In genomic region chr1:25876693-25877077, GRCh38 we compare ENCODE assay signal across 16 cellular contexts. TPM values are rescaled to one million over a fixed set of nuclear protein-coding genes. Genes with fewer than 3 reads are reported as not detected.
DNase-seq lines count a peak whose midpoint lies in the region; ATAC-seq, FAIRE-seq and TF ChIP-seq lines count a peak whose summit lies in the region.
"Had no signal": no experiment of that assay in that cellular context is flagged by ENCODE, and none has a peak within 500 bp of the region (broad histone marks: within the 10 kb centered on the region; RNA-seq: fewer than 3 reads in every experiment).

No MANE protein-coding gene starts in this region.

- FAIRE-seq in frontal cortex (lab: Jason Lieb, UNC), result no peak

- TF ChIP-seq CTCF in GM23338 (conservative IDR thresholded peaks at IDR 0.05; ENCODE audit: low read depth in 2 of 2) (no peak), WERI-Rb-1 (IDR thresholded peaks at IDR 0.05; ENCODE audit: low read depth, low read length) (no peak)

- H3K36me3 Mint-ChIP-seq in GM23338 (ENCODE audit: low read depth) (no peaks in the 10 kb centered on the region), immature natural killer cell (no peaks in the 10 kb centered on the region)
- no peaks in the 10 kb centered on the region for H3K36me3 Mint-ChIP-seq in activated naive CD8-positive, alpha-beta T cell treated with anti-CD3 and anti-CD28 coated beads, Interleukin-2, amount 50 U/mL, for 24 hours (ENCODE audit: low read depth)
- no peaks in the 10 kb centered on the region for H3K36me3 Mint-ChIP-seq in activated T-helper 1 cell treated with anti-CD3 and anti-CD28 coated beads, Interleukin-12 subunit alpha, Interleukin-12 subunit beta, Interleukin-2, Interleukin-4 antibody, amounts not matched to agents 30 ng/mL and 10 ng/mL and 1 ng/mL, durations not matched to agents 14 hours and 24 hours and 36 hours (ENCODE audit: low read depth)

- H3K4me1 Mint-ChIP-seq in GM23338 (peaks cover 10% of the 10 kb centered on the region), immature natural killer cell (peaks cover 4 to 9% of the 10 kb centered on the region in 2 donors)
- H3K4me1 Mint-ChIP-seq in activated naive CD8-positive, alpha-beta T cell treated with anti-CD3 and anti-CD28 coated beads, Interleukin-2, amount 50 U/mL, for 24 hours, result peaks cover 13% of the 10 kb centered on the region
- no peaks in the 10 kb centered on the region for H3K4me1 Mint-ChIP-seq in activated T-helper 1 cell treated with anti-CD3 and anti-CD28 coated beads, Interleukin-12 subunit alpha, Interleukin-12 subunit beta, Interleukin-2, Interleukin-4 antibody, amounts not matched to agents 30 ng/mL and 10 ng/mL and 1 ng/mL, durations not matched to agents 14 hours and 24 hours and 36 hours (ENCODE audit: low read depth)

- H3K27me3 ChIP-seq in GM23338 (ENCODE audit: insufficient read depth) (peaks cover 17% of the 10 kb centered on the region), WERI-Rb-1 (ENCODE audit: insufficient read depth, low read depth, severe bottlenecking) (no peaks in the 10 kb centered on the region)

- H3F3A ChIP-seq in GM23338 (replicated peaks; ENCODE audit: low read depth), result 0 out of 2 replicates have a peak, but pooled peaks cover 3% of the 10 kb centered on the region

- no peaks in the 10 kb centered on the region for H3K9me2 ChIP-seq in GM23338 (ENCODE audit: insufficient read depth)

- H3K4me3 Mint-ChIP-seq in GM23338 (peak overlapping the region; percentile 73; the same call in 2 of the 3 replicates), immature natural killer cell (peak overlapping the region in 3 of 5 donors; percentile 72 to 80 (median 78))
- H3K4me3 Mint-ChIP-seq in activated naive CD8-positive, alpha-beta T cell treated with anti-CD3 and anti-CD28 coated beads, Interleukin-2, amount 50 U/mL, for 24 hours, result peak overlapping the region; percentile 11
- no peak overlapping the region for H3K4me3 Mint-ChIP-seq in activated T-helper 1 cell treated with anti-CD3 and anti-CD28 coated beads, Interleukin-12 subunit alpha, Interleukin-12 subunit beta, Interleukin-2, Interleukin-4 antibody, amounts not matched to agents 30 ng/mL and 10 ng/mL and 1 ng/mL, durations not matched to agents 14 hours and 24 hours and 36 hours

- peak overlapping the region; percentile 76 for H3K4me2 ChIP-seq in GM23338

- intact Hi-C loops in activated T-helper 1 cell treated with anti-CD3 and anti-CD28 coated beads, Interleukin-12 subunit alpha, Interleukin-12 subunit beta, Interleukin-2, Interleukin-4 antibody, amounts not matched to agents 30 ng/mL and 10 ng/mL and 1 ng/mL, durations not matched to agents 14 hours and 24 hours and 36 hours (cut with micrococcal nuclease), result no loop called here

- no peaks in the 10 kb centered on the region for H3K79me2 ChIP-seq in GM23338 (replicated peaks; ENCODE audit: insufficient read depth)

- H3K4me1 ChIP-seq in GM23338 (ENCODE audit: insufficient read depth), result peaks cover 6% of the 10 kb centered on the region

- DNase-seq in GM23338 (ENCODE audit: low spot score) (no peak), immature natural killer cell (no peak), frontal cortex (ENCODE audit: low spot score in 2 of 2) (no peak), WERI-Rb-1 (no peak), dedifferentiated amniotic fluid mesenchymal stem cell (ENCODE audit: extremely low spot score) (no peak)
- DNase-seq in activated naive CD8-positive, alpha-beta T cell treated with anti-CD3 and anti-CD28 coated beads, Interleukin-2, amount 50 U/mL, for 24 hours, result no peak
- DNase-seq in activated T-helper 1 cell treated with anti-CD3 and anti-CD28 coated beads, Interleukin-12 subunit alpha, Interleukin-12 subunit beta, Interleukin-2, Interleukin-4 antibody, amounts not matched to agents 30 ng/mL and 10 ng/mL and 1 ng/mL, durations not matched to agents 14 hours and 24 hours and 36 hours (ENCODE audit: low spot score), result no peak
- DNase-seq: Calu3; NCI-H1930; NCI-H510A; SHP77; stimulated activated naive CD8-positive, alpha-beta T cell treated with anti-CD3 and anti-CD28 coated beads, Interleukin-15, Interleukin-2, amounts not matched to agents 100 U/mL and 50 U/mL, for 24 hours; T-helper 1 cell had no signal

- no peak for ATAC-seq in GM23338
- ATAC-seq in activated naive CD8-positive, alpha-beta T cell treated with anti-CD3 and anti-CD28 coated beads, Interleukin-2, amount 50 U/mL, for 24 hours, result no peak
- ATAC-seq: stimulated activated naive CD8-positive, alpha-beta T cell treated with anti-CD3 and anti-CD28 coated beads, Interleukin-15, Interleukin-2, amounts not matched to agents 100 U/mL and 50 U/mL, for 24 hours had no signal

- H3K27ac Mint-ChIP-seq in GM23338, result no peak overlapping the region
- peak overlapping the region; percentile 11 for H3K27ac Mint-ChIP-seq in activated naive CD8-positive, alpha-beta T cell treated with anti-CD3 and anti-CD28 coated beads, Interleukin-2, amount 50 U/mL, for 24 hours
- peak overlapping the region in 4 of 6 donors; percentile 8 to 54 (median 46) for H3K27ac Mint-ChIP-seq in immature natural killer cell
- H3K27ac Mint-ChIP-seq in activated T-helper 1 cell treated with anti-CD3 and anti-CD28 coated beads, Interleukin-12 subunit alpha, Interleukin-12 subunit beta, Interleukin-2, Interleukin-4 antibody, amounts not matched to agents 30 ng/mL and 10 ng/mL and 1 ng/mL, durations not matched to agents 14 hours and 24 hours and 36 hours, result no peak overlapping the region

- H3K27ac ChIP-seq in GM23338 (ENCODE audit: low read depth) (no peak overlapping the region), skin epidermis (peak overlapping the region in 18 of 21 experiments; percentile 82 to 95 (median 89)), WERI-Rb-1 (no peak overlapping the region)

- H4K20me1 ChIP-seq in GM23338 (replicated peaks; ENCODE audit: insufficient read depth), result no peaks in the 10 kb centered on the region

- peak overlapping the region; percentile 78; the same call in 1 of the 2 replicates for H2AFZ ChIP-seq in GM23338

- no peaks in the 10 kb centered on the region for H3K36me3 ChIP-seq in GM23338 (ENCODE audit: insufficient read depth)
- H3K36me3 ChIP-seq in WERI-Rb-1, result no peaks in the 10 kb centered on the region

- no peaks in the 10 kb centered on the region for H3K9me3 ChIP-seq in WERI-Rb-1 (ENCODE audit: severe bottlenecking)

- H3K27me3 Mint-ChIP-seq in GM23338 (ENCODE audit: insufficient read depth, low read depth, poor library complexity) (peaks cover 5% of the 10 kb centered on the region), immature natural killer cell (ENCODE audit: low read depth in 3 of 3) (peaks cover 0 to 4% (median 0%) of the 10 kb centered on the region in 3 donors)
- peaks cover 10% of the 10 kb centered on the region for H3K27me3 Mint-ChIP-seq in activated naive CD8-positive, alpha-beta T cell treated with anti-CD3 and anti-CD28 coated beads, Interleukin-2, amount 50 U/mL, for 24 hours
- H3K27me3 Mint-ChIP-seq in activated T-helper 1 cell treated with anti-CD3 and anti-CD28 coated beads, Interleukin-12 subunit alpha, Interleukin-12 subunit beta, Interleukin-2, Interleukin-4 antibody, amounts not matched to agents 30 ng/mL and 10 ng/mL and 1 ng/mL, durations not matched to agents 14 hours and 24 hours and 36 hours (ENCODE audit: insufficient read depth), result peaks cover 13% of the 10 kb centered on the region

- peak overlapping the region; percentile 76 for H3K4me3 ChIP-seq in GM23338
- H3K4me3 ChIP-seq in skin epidermis, result peak overlapping the region in 1 of 7 experiments; percentile 69
- no peak overlapping the region for H3K4me3 ChIP-seq in WERI-Rb-1 (ENCODE audit: low read depth, low read length)
- H3K4me3 ChIP-seq: lung had no signal

- H3K9me3 Mint-ChIP-seq in GM23338, result no peaks in the 10 kb centered on the region; the same call in 2 of the 3 replicates
- no peaks in the 10 kb centered on the region for H3K9me3 Mint-ChIP-seq in activated naive CD8-positive, alpha-beta T cell treated with anti-CD3 and anti-CD28 coated beads, Interleukin-2, amount 50 U/mL, for 24 hours
- H3K9me3 Mint-ChIP-seq in immature natural killer cell, result no peaks in the 10 kb centered on the region
- no peaks in the 10 kb centered on the region for H3K9me3 Mint-ChIP-seq in activated T-helper 1 cell treated with anti-CD3 and anti-CD28 coated beads, Interleukin-12 subunit alpha, Interleukin-12 subunit beta, Interleukin-2, Interleukin-4 antibody, amounts not matched to agents 30 ng/mL and 10 ng/mL and 1 ng/mL, durations not matched to agents 14 hours and 24 hours and 36 hours
- H3K9me3 Mint-ChIP-seq: activated T-helper 2 cell treated with anti-CD3 and anti-CD28 coated beads, Interferon-gamma antibody, Interleukin-2, Interleukin-4, amounts not matched to agents 10 μg/mL and 5 μg/mL and 100 μg/mL, durations not matched to agents 14 hours and 24 hours and 36 hours had no signal

RNA-seq across cellular contexts. Expression of gene PAQR7, which starts 1.2 kb away (rescaled TPM):
- 5.2 and 5.5 TPM in 2 replicates for total RNA-seq in GM23338 (2014; rRNA removed; shearing (Covaris generic))
- polyA plus RNA-seq in GM23338 (2016; fragmentation: Nextera tagmentation; extraction: Ambion mirVana), result 4.0 and 4.2 TPM in 2 replicates
- under 1 TPM in 2 of 3 donors, not detected in 1; 0.32 to 0.35 TPM for polyA plus RNA-seq in immature natural killer cell
- 8.6 TPM for total RNA-seq in frontal cortex
- 5.8 and 6.1 TPM in 2 replicates for total RNA-seq in activated T-helper 1 cell treated with anti-CD3 and anti-CD28 coated beads, Interleukin-12 subunit alpha, Interleukin-12 subunit beta, Interleukin-2, Interleukin-4 antibody, amounts not matched to agents 30 ng/mL and 10 ng/mL and 1 ng/mL, durations not matched to agents 14 hours and 24 hours and 36 hours

RNA-seq across cellular contexts. Expression of gene AUNIP, which starts 17.4 kb away (rescaled TPM):
- total RNA-seq in GM23338 (2014; rRNA removed; shearing (Covaris generic)), result 20.9 and 24.1 TPM in 2 replicates
- 21.2 and 21.9 TPM in 2 replicates for polyA plus RNA-seq in GM23338 (2016; fragmentation: Nextera tagmentation; extraction: Ambion mirVana)
- polyA plus RNA-seq in immature natural killer cell, result under 1 TPM in 2 of 3 donors, not detected in 1; 0.31 to 0.37 TPM
- 0.82 TPM for total RNA-seq in frontal cortex
- total RNA-seq in activated T-helper 1 cell treated with anti-CD3 and anti-CD28 coated beads, Interleukin-12 subunit alpha, Interleukin-12 subunit beta, Interleukin-2, Interleukin-4 antibody, amounts not matched to agents 30 ng/mL and 10 ng/mL and 1 ng/mL, durations not matched to agents 14 hours and 24 hours and 36 hours, result 10.2 and 12.3 TPM in 2 replicates

RNA-seq across cellular contexts. Expression of gene STMN1, which starts 29.5 kb away (rescaled TPM):
- 227 and 271 TPM in 2 replicates for total RNA-seq in GM23338 (2014; rRNA removed; shearing (Covaris generic))
- polyA plus RNA-seq in GM23338 (2016; fragmentation: Nextera tagmentation; extraction: Ambion mirVana) (1,567 and 1,890 TPM in 2 replicates), immature natural killer cell (100 to 1,000 TPM; 135 to 156 (median 138) TPM)
- 1,181 TPM for total RNA-seq in frontal cortex
- total RNA-seq in activated T-helper 1 cell treated with anti-CD3 and anti-CD28 coated beads, Interleukin-12 subunit alpha, Interleukin-12 subunit beta, Interleukin-2, Interleukin-4 antibody, amounts not matched to agents 30 ng/mL and 10 ng/mL and 1 ng/mL, durations not matched to agents 14 hours and 24 hours and 36 hours, result 203 and 205 TPM in 2 replicates

RNA-seq across cellular contexts. Expression of gene MTFR1L, which starts 56.9 kb away (rescaled TPM):
- 22.7 and 23.5 TPM in 2 replicates for total RNA-seq in GM23338 (2014; rRNA removed; shearing (Covaris generic))
- 13.4 and 14.8 TPM in 2 replicates for polyA plus RNA-seq in GM23338 (2016; fragmentation: Nextera tagmentation; extraction: Ambion mirVana)
- polyA plus RNA-seq in immature natural killer cell, result 10 to 100 TPM; 36.0 to 66.5 (median 43.5) TPM
- total RNA-seq in frontal cortex, result 33.0 TPM
- 29.3 and 30.0 TPM in 2 replicates for total RNA-seq in activated T-helper 1 cell treated with anti-CD3 and anti-CD28 coated beads, Interleukin-12 subunit alpha, Interleukin-12 subunit beta, Interleukin-2, Interleukin-4 antibody, amounts not matched to agents 30 ng/mL and 10 ng/mL and 1 ng/mL, durations not matched to agents 14 hours and 24 hours and 36 hours

Comparison
In these comparisons a context has a peak if more than half of its experiments do, and no peak if none do; other contexts are left out.
1. H3K27ac ChIP-seq: peak in skin epidermis (18 of 21); none in GM23338 (single experiment) and WERI-Rb-1 (single experiment).
2. H3K27ac Mint-ChIP-seq: peak in activated naive CD8-positive, alpha-beta T cell treated with anti-CD3 and anti-CD28 coated beads, Interleukin-2, amount 50 U/mL, for 24 hours (single experiment) and immature natural killer cell (4 of 6); none in GM23338 (single experiment) and activated T-helper 1 cell treated with anti-CD3 and anti-CD28 coated beads, Interleukin-12 subunit alpha, Interleukin-12 subunit beta, Interleukin-2, Interleukin-4 antibody, amounts not matched to agents 30 ng/mL and 10 ng/mL and 1 ng/mL, durations not matched to agents 14 hours and 24 hours and 36 hours (single experiment).